In genomic region chr10:35895331-35895730, GRCh38 we compare ENCODE assay signal across 1 cellular context.
TF ChIP-seq lines count a peak whose summit lies in the region.

No MANE protein-coding gene starts in this region.

TF ChIP-seq in SK-N-SH treated with all-trans-retinoic acid at 6 μM for 48 hours, 23 proteins besides CTCF, POLR2A, EP300 and RAD21 (continued from another document):
- no peak for TF ChIP-seq TSHZ2 (CRISPR knock-in tag; IDR thresholded peaks at IDR 0.05)
